In genomic region chr20:45034436-45034835, GRCh38 we compare ENCODE assay signal across 28 cellular contexts.
DNase-seq lines count a peak whose midpoint lies in the region; ATAC-seq, FAIRE-seq and TF ChIP-seq lines count a peak whose summit lies in the region.
"Had no signal": no experiment of that assay in that cellular context is flagged by ENCODE, and none has a peak within 500 bp of the region (broad histone marks: within the 10 kb centered on the region; RNA-seq: fewer than 3 reads in every experiment).

No MANE protein-coding gene starts in this region.

- H3K4me3 Mint-ChIP-seq in activated T-cell treated with anti-CD3 and anti-CD28 coated beads, Interleukin-2, amount 50 U/mL, for 24 hours: no peak overlapping the region
- no peak overlapping the region for H3K4me3 Mint-ChIP-seq in activated T-helper 17 cell treated with anti-CD3 and anti-CD28 coated beads, Interleukin-2, amount 50 U/mL, for 72 hours
- H3K4me3 Mint-ChIP-seq in naive B cell: peak overlapping the region in 1 of 8 donors; percentile 26
- H3K4me3 Mint-ChIP-seq: activated CD8-positive, alpha-beta memory T cell treated with anti-CD3 and anti-CD28 coated beads, Interleukin-2, amount 10 ng/mL, durations not matched to agents 7 days and 5 days had no signal

- H3K27me3 ChIP-seq in tibial artery: no peaks in the 10 kb centered on the region
- H3K27me3 ChIP-seq: adrenal gland, brain microvascular endothelial cell, hepatocyte, SJCRH30, suprapubic skin had no signal

- H3K36me3 Mint-ChIP-seq in activated T-cell treated with anti-CD3 and anti-CD28 coated beads, Interleukin-2, amount 50 U/mL, for 24 hours (ENCODE audit: low read depth): peaks cover 81% of the 10 kb centered on the region
- H3K36me3 Mint-ChIP-seq in activated T-helper 17 cell treated with anti-CD3 and anti-CD28 coated beads, Interleukin-2, amount 50 U/mL, for 72 hours (ENCODE audit: low read depth): peaks cover 94% of the 10 kb centered on the region
- peaks cover 9 to 22% of the 10 kb centered on the region in 2 donors for H3K36me3 Mint-ChIP-seq in naive B cell

- peaks cover 82% of the 10 kb centered on the region for H3K4me1 Mint-ChIP-seq in activated T-cell treated with anti-CD3 and anti-CD28 coated beads, Interleukin-2, amount 50 U/mL, for 24 hours (ENCODE audit: low read depth)
- peaks cover 43% of the 10 kb centered on the region for H3K4me1 Mint-ChIP-seq in activated T-helper 17 cell treated with anti-CD3 and anti-CD28 coated beads, Interleukin-2, amount 50 U/mL, for 72 hours
- peaks cover 38 to 53% (median 49%) of the 10 kb centered on the region in 3 donors for H3K4me1 Mint-ChIP-seq in naive B cell

- no peaks in the 10 kb centered on the region for H3K27me3 Mint-ChIP-seq in activated T-cell treated with anti-CD3 and anti-CD28 coated beads, Interleukin-2, amount 50 U/mL, for 24 hours
- H3K27me3 Mint-ChIP-seq in activated T-helper 17 cell treated with anti-CD3 and anti-CD28 coated beads, Interleukin-2, amount 50 U/mL, for 72 hours: no peaks in the 10 kb centered on the region
- H3K27me3 Mint-ChIP-seq in naive B cell: no peaks in the 10 kb centered on the region
- H3K27me3 Mint-ChIP-seq: activated CD8-positive, alpha-beta memory T cell treated with anti-CD3 and anti-CD28 coated beads, Interleukin-2, amount 10 ng/mL, durations not matched to agents 7 days and 5 days; progenitor cell of endocrine pancreas had no signal

- H3K27ac Mint-ChIP-seq in activated T-cell treated with anti-CD3 and anti-CD28 coated beads, Interleukin-2, amount 50 U/mL, for 24 hours: peak overlapping the region; percentile 85
- peak overlapping the region; percentile 66 for H3K27ac Mint-ChIP-seq in activated T-helper 17 cell treated with anti-CD3 and anti-CD28 coated beads, Interleukin-2, amount 50 U/mL, for 72 hours
- peak overlapping the region in 4 of 6 donors; percentile 13 to 72 (median 26) for H3K27ac Mint-ChIP-seq in naive B cell
- H3K27ac Mint-ChIP-seq: activated CD8-positive, alpha-beta memory T cell treated with anti-CD3 and anti-CD28 coated beads, Interleukin-2, amount 10 ng/mL, durations not matched to agents 7 days and 5 days; progenitor cell of endocrine pancreas had no signal

- no peak for TF ChIP-seq POLR2A in GM12891 (IDR thresholded peaks at IDR 0.05; ENCODE audit: low read depth, low read length)

- H3K27ac ChIP-seq in tibial artery: no peak overlapping the region
- H3K27ac ChIP-seq: adrenal gland, brain microvascular endothelial cell, hepatocyte, SJCRH30, suprapubic skin had no signal

- H3K36me3 ChIP-seq in tibial artery: no peaks in the 10 kb centered on the region
- H3K36me3 ChIP-seq: adrenal gland, brain microvascular endothelial cell, SJCRH30, suprapubic skin had no signal

- H3K4me1 ChIP-seq in tibial artery: peaks cover 0 to 11% (median 9%) of the 10 kb centered on the region in 4 donors

- no peak for FAIRE-seq in GM12891 (lab: Jason Lieb, UNC)
- FAIRE-seq: colon, GM12892, H54, HTR-8/SVneo, RCC 7860, urothelium cell line had no signal

- TF ChIP-seq CTCF in tibial artery (IDR thresholded peaks at IDR 0.05): no peak

- peaks cover 3% of the 10 kb centered on the region for H3K9me3 Mint-ChIP-seq in activated T-cell treated with anti-CD3 and anti-CD28 coated beads, Interleukin-2, amount 50 U/mL, for 24 hours
- H3K9me3 Mint-ChIP-seq in activated T-helper 17 cell treated with anti-CD3 and anti-CD28 coated beads, Interleukin-2, amount 50 U/mL, for 72 hours: no peaks in the 10 kb centered on the region
- H3K9me3 Mint-ChIP-seq in naive B cell: no peaks in the 10 kb centered on the region

- DNase-seq in activated T-cell treated with anti-CD3 and anti-CD28 coated beads, Interleukin-2, amount 50 U/mL, for 24 hours: no peak
- DNase-seq in activated T-cell treated with anti-CD3 and anti-CD28 coated beads, Interleukin-2, amount 50 U/mL, for 48 hours: no peak
- peak; percentile 61 for DNase-seq in Jurkat, Clone E6-1 (ENCODE audit: low read depth, low spot score)
- DNase-seq in naive B cell (no peak), tibial artery (no peak), left colon (no peak), GM12891 (ENCODE audit: insufficient read length, low spot score) (no peak)
- DNase-seq: activated CD8-positive, alpha-beta memory T cell treated with anti-CD3 and anti-CD28 coated beads, Interleukin-2, amount 10 ng/mL, durations not matched to agents 7 days and 5 days; adrenal gland; AML-193; brain microvascular endothelial cell; Caco-2; effector memory CD4-positive, alpha-beta T cell; KG1; NCI-H187; NCI-H526; SJCRH30 had no signal

- intact Hi-C loops in tibial artery (cut with DNase I; ENCODE audit: low total_unique reads) (no loop called here), left colon (cut with DNase I, micrococcal nuclease) (no loop called here)

- no peaks in the 10 kb centered on the region for H3K9me3 ChIP-seq in tibial artery
- H3K9me3 ChIP-seq: adrenal gland, Caco-2, SJCRH30, suprapubic skin had no signal

- no peak for ATAC-seq in activated T-helper 17 cell treated with anti-CD3 and anti-CD28 coated beads, Interleukin-2, amount 50 U/mL, for 72 hours (replicated peaks)
- ATAC-seq in naive B cell (ENCODE audit: low read depth in 2 of 2) (no peak), left colon (no peak)
- ATAC-seq: activated CD8-positive, alpha-beta memory T cell treated with anti-CD3 and anti-CD28 coated beads, Interleukin-2, amount 10 ng/mL, durations not matched to agents 7 days and 5 days; esophagus mucosa had no signal

- no peak overlapping the region for H3K4me3 ChIP-seq in Jurkat, Clone E6-1 (ENCODE audit: low read length)
- no peak overlapping the region for H3K4me3 ChIP-seq in tibial artery
- H3K4me3 ChIP-seq: adrenal gland, hepatocyte, SJCRH30, suprapubic skin had no signal

TF ChIP-seq in GM12891, 5 proteins besides CTCF, POLR2A, EP300 and RAD21:
- TF ChIP-seq TAF1 (IDR thresholded peaks at IDR 0.05; ENCODE audit: low read depth, low read length): no peak
- TF ChIP-seq POU2F2 (IDR thresholded peaks at IDR 0.05; ENCODE audit: low read depth, low read length): no peak
- no peak for TF ChIP-seq SPI1 (IDR thresholded peaks at IDR 0.05; ENCODE audit: low read depth, low read length)

Comparison
In these comparisons a context has a peak if more than half of its experiments do, and no peak if none do; other contexts are left out.
1. H3K27ac Mint-ChIP-seq: peak in every context shown above with its lines; median percentile 85 in activated T-cell treated with anti-CD3 and anti-CD28 coated beads, Interleukin-2, amount 50 U/mL, for 24 hours; 66 in activated T-helper 17 cell treated with anti-CD3 and anti-CD28 coated beads, Interleukin-2, amount 50 U/mL, for 72 hours; 26 in naive B cell.